In genomic region chr12:40013847-40014246, GRCh38 we compare ENCODE assay signal across 20 cellular contexts.
"Had no signal": no experiment of that assay in that cellular context is flagged by ENCODE, and none has a peak within 500 bp of the region (broad histone marks: within the 10 kb centered on the region; RNA-seq: fewer than 3 reads in every experiment).

No MANE protein-coding gene starts in this region.

- H3K27me3 Mint-ChIP-seq: dendritic cell treated with granulocyte-macrophage colony-stimulating factor and Interleukin-4, amounts not matched to agents 40 ng/mL and 50 ng/mL, for 4 days; effector memory CD8-positive, alpha-beta T cell; memory B cell; naive thymus-derived CD4-positive, alpha-beta T cell had no signal

- DNase-seq: effector memory CD8-positive, alpha-beta T cell; esophagus squamous epithelium; foreskin fibroblast; glutamatergic neuron; left ventricle myocardium inferior; lower lobe of right lung; midbrain; naive thymus-derived CD4-positive, alpha-beta T cell; posterior cingulate gyrus; stimulated activated CD4-positive, alpha-beta T cell treated with anti-CD3 and anti-CD28 coated beads, Interleukin-2, amount 100 ng/mL, for 24 hours; stimulated activated CD4-positive, alpha-beta T cell treated with anti-CD3 and anti-CD28 coated beads, Interleukin-4, amount 100 ng/mL, for 4 hours; stimulated activated naive CD4-positive, alpha-beta T cell treated with Interleukin-2 at 50 U/mL for 16 hours; upper lobe of left lung; uterus had no signal

- H3K4me3 Mint-ChIP-seq: dendritic cell treated with granulocyte-macrophage colony-stimulating factor and Interleukin-4, amounts not matched to agents 40 ng/mL and 50 ng/mL, for 4 days; effector memory CD8-positive, alpha-beta T cell; memory B cell; naive thymus-derived CD4-positive, alpha-beta T cell had no signal

- H3K27ac Mint-ChIP-seq: dendritic cell treated with granulocyte-macrophage colony-stimulating factor and Interleukin-4, amounts not matched to agents 40 ng/mL and 50 ng/mL, for 4 days; effector memory CD8-positive, alpha-beta T cell; memory B cell; naive thymus-derived CD4-positive, alpha-beta T cell had no signal

- H3K27ac ChIP-seq: epithelial cell of prostate, esophagus squamous epithelium, gastroesophageal sphincter, lower lobe of right lung, neutrophil, uterus had no signal

- H3K9me3 ChIP-seq: esophagus squamous epithelium, gastroesophageal sphincter, left ventricle myocardium inferior, lower lobe of right lung, neutrophil, upper lobe of left lung, uterus had no signal

- H3K36me3 ChIP-seq: esophagus squamous epithelium, gastroesophageal sphincter, left ventricle myocardium inferior, lower lobe of right lung, neutrophil, upper lobe of left lung, uterus had no signal

- H3K27me3 ChIP-seq: esophagus squamous epithelium, gastroesophageal sphincter, neutrophil, upper lobe of left lung, uterus had no signal

- H3K36me3 Mint-ChIP-seq: memory B cell; naive thymus-derived CD4-positive, alpha-beta T cell had no signal

- H3K4me3 ChIP-seq: esophagus squamous epithelium, gastroesophageal sphincter, left ventricle myocardium inferior, lower lobe of right lung, upper lobe of left lung, uterus had no signal

- ATAC-seq: effector memory CD8-positive, alpha-beta T cell; gastroesophageal sphincter; lower lobe of right lung; naive thymus-derived CD4-positive, alpha-beta T cell; sciatic nerve had no signal

- H3K9me3 Mint-ChIP-seq: dendritic cell treated with granulocyte-macrophage colony-stimulating factor and Interleukin-4, amounts not matched to agents 40 ng/mL and 50 ng/mL, for 4 days; effector memory CD8-positive, alpha-beta T cell; memory B cell; naive thymus-derived CD4-positive, alpha-beta T cell had no signal

- H3K4me1 ChIP-seq: uterus had no signal
